8 cellular contexts compared by ENCODE assay signal in the genomic region with DNA sequence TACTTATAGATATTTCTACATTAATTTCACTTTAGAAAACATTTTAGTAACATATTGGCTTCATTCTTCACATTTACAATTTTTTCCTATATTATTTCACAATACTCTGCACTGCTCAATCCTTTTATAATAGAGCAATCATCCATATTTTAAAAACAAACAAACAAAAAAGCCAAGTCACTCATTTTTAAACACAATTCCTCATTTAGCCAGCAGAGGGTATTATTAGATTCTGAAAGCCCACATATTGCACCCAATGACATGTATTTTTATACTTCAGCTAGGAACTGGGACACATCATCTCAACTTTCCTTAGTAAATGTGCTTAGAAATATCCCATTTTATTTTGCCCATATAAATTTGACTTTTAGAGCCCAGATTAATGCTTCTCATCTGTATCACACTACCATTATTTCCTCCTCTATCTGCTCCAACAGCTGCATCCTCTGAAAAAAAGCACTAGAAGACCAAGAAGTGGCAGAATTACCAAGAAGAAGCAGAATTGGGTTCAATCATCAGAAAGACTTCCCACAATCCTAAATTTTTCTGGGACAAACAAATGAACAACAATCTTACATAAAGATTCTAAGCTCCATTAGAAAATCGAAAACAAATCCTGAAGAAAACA. TPM values are rescaled to one million over a fixed set of nuclear protein-coding genes. Genes with fewer than 3 reads are reported as not detected.
DNase-seq lines count a peak whose midpoint lies in the region; ATAC-seq and TF ChIP-seq lines count a peak whose summit lies in the region.

No MANE protein-coding gene starts in this region.

- peak in 1 of 2 experiments; percentile 43 for DNase-seq in Caco-2
- peak; percentile 82 for DNase-seq in adipocyte (ENCODE audit: low read depth)
- DNase-seq in right cardiac atrium, result no peak
- no peak for DNase-seq in transverse colon
- DNase-seq in stimulated activated CD4-positive, alpha-beta T cell treated with anti-CD3 and anti-CD28 coated beads, Interleukin-4, amount 100 ng/mL, for 4 hours, result no peak
- no peak for DNase-seq in SHP77 (lab: John Stamatoyannopoulos, UW)

- H3K27ac Mint-ChIP-seq in Caco-2 (ENCODE audit: unreplicated experiment), result no peak overlapping the region

- 80% methylated on average over 1 of the region's 1 CpG for WGBS in right cardiac atrium
- 76 to 93% methylated on average over 1 of the region's 1 CpG for WGBS in transverse colon (ENCODE audit: low coverage in 1 of 2), 2 donors

- peak; percentile 61 to 75 for TF ChIP-seq CTCF in Caco-2 (IDR thresholded peaks at IDR 0.05; ENCODE audit: insufficient read depth in 1 of 2, low read depth in 1 of 2, low read length in 1 of 2, severe bottlenecking in 1 of 2, unreplicated experiment in 1 of 2)
- peak; percentile 24 to 41 (median 39) for TF ChIP-seq CTCF in transverse colon (IDR thresholded peaks at IDR 0.05)

- H3K27me3 Mint-ChIP-seq in Caco-2 (ENCODE audit: insufficient read depth, unreplicated experiment), result peaks cover 21% of the 10 kb centered on the region

- intact Hi-C loops in Caco-2 (cut with micrococcal nuclease; ENCODE audit: unreplicated experiment), result loop anchor here (1.0 to 5.0 kb wide), 2 partner anchors 114 to 541 kb away; no protein-coding TSS in a partner anchor
- intact Hi-C loops in right cardiac atrium (cut with DNase I), result loop anchor here in 3 of 4 donors (5.0 to 10.0 kb wide), 3 partner anchors 108 to 116 kb away; no protein-coding TSS in a partner anchor
- intact Hi-C loops in transverse colon (cut with DNase I; ENCODE audit: low total_unique reads), result loop anchor here (10.0 kb wide), 1 partner anchor 108 kb away; no protein-coding TSS in a partner anchor

- H3K4me3 Mint-ChIP-seq in Caco-2 (ENCODE audit: unreplicated experiment), result no peak overlapping the region

- peak; percentile 67 for ATAC-seq in HG03354 (IDR thresholded peaks at IDR 0.05; ENCODE audit: poor library complexity, severe bottlenecking, unreplicated experiment)
- ATAC-seq in right cardiac atrium, result peak; percentile 56 to 59
- ATAC-seq in GM19397 (IDR thresholded peaks at IDR 0.05; ENCODE audit: unreplicated experiment), result no peak

- H3K36me3 Mint-ChIP-seq in Caco-2 (ENCODE audit: insufficient read depth, unreplicated experiment), result no peaks in the 10 kb centered on the region

- H3K27me3 ChIP-seq in Caco-2 (replicated peaks; ENCODE audit: control insufficient read depth, insufficient read depth, low read length) (no peaks in the 10 kb centered on the region), adipocyte (replicated peaks; ENCODE audit: control insufficient read depth, insufficient read depth, low read length) (no peaks in the 10 kb centered on the region), right cardiac atrium (ENCODE audit: control insufficient read depth, insufficient read depth) (no peaks in the 10 kb centered on the region), transverse colon (no peaks in the 10 kb centered on the region)

- H3K27ac ChIP-seq in right cardiac atrium (ENCODE audit: low read length), result no peak overlapping the region
- H3K27ac ChIP-seq in transverse colon, result no peak overlapping the region

- no peak for TF ChIP-seq EP300 in transverse colon (IDR thresholded peaks at IDR 0.05; ENCODE audit: low read depth)

- H3K4me3 ChIP-seq in Caco-2 (ENCODE audit: low read depth, low read length) (no peak overlapping the region), adipocyte (ENCODE audit: low read length) (no peak overlapping the region), right cardiac atrium (ENCODE audit: low read length) (no peak overlapping the region), transverse colon (no peak overlapping the region)

- no peak for TF ChIP-seq POLR2A in transverse colon (IDR thresholded peaks at IDR 0.05)

- H3K9me3 ChIP-seq in Caco-2 (no peaks in the 10 kb centered on the region), adipocyte (ENCODE audit: control insufficient read depth, low read length) (no peaks in the 10 kb centered on the region), right cardiac atrium (ENCODE audit: control insufficient read depth, low read length) (no peaks in the 10 kb centered on the region), transverse colon (no peaks in the 10 kb centered on the region)

- H3K36me3 ChIP-seq in Caco-2 (ENCODE audit: control insufficient read depth, insufficient read depth, low read length) (no peaks in the 10 kb centered on the region), adipocyte (ENCODE audit: control insufficient read depth, insufficient read depth, low read length, severe bottlenecking) (no peaks in the 10 kb centered on the region), transverse colon (no peaks in the 10 kb centered on the region)

- in situ Hi-C loops in transverse colon (cut with MboI; ENCODE audit: low pct_ligation_motif_present in 1 of 4, low pct_unique_long_range_greater_than_20kb in 1 of 4, low sequenced_read_pairs in 3 of 4), result no loop called here

- no peak overlapping the region for H3K9ac ChIP-seq in adipocyte (ENCODE audit: low read length)

- no peaks in the 10 kb centered on the region for H3K4me1 Mint-ChIP-seq in Caco-2 (ENCODE audit: low read depth, unreplicated experiment)

- POLR2A ChIA-PET in Caco-2 (lab: Charles Lee), result no interaction called here

- H3K9me3 Mint-ChIP-seq in Caco-2 (ENCODE audit: unreplicated experiment), result no peaks in the 10 kb centered on the region

- CTCF ChIA-PET in Caco-2 (lab: Charles Lee), result interaction anchor here (0.6 to 2.7 kb wide), 5 partner anchors 31 to 310 kb away, joined by 3 to 30 read pairs (median 4); no protein-coding TSS in a partner anchor

- no peaks in the 10 kb centered on the region for H3K4me1 ChIP-seq in Caco-2
- peaks cover 20% of the 10 kb centered on the region for H3K4me1 ChIP-seq in adipocyte (ENCODE audit: control insufficient read depth, insufficient read depth, low read length)
- peaks cover 2% of the 10 kb centered on the region for H3K4me1 ChIP-seq in right cardiac atrium (ENCODE audit: control insufficient read depth, insufficient read depth, low read length)
- peaks cover 0 to 2% (median 0%) of the 10 kb centered on the region in 4 donors for H3K4me1 ChIP-seq in transverse colon

- no TSS peak for BruUV-seq in Caco-2 (replicated peaks; lab: Mats Ljungman, UMichigan)

RNA-seq across cellular contexts. Expression of a gene that starts 29.5 kb away (rescaled TPM):
- total RNA-seq in Caco-2 (2022) (0.20 and 0.79 TPM in 2 replicates), right cardiac atrium (10 to 100 TPM; 58.4 to 81.7 (median 70.0) TPM), transverse colon (10 to 100 TPM in 1 of 4 donors, 1 to 10 TPM in 1, under 1 TPM in 2; 0.68 to 75.2 (median 1.4) TPM)
- polyA plus RNA-seq in right cardiac atrium, result 4.5 TPM
